In genomic region chr17:41647940-41648410, GRCh38 we compare ENCODE assay signal across 8 cellular contexts.
DNase-seq lines count a peak whose midpoint lies in the region; ATAC-seq lines count a peak whose summit lies in the region.

No MANE protein-coding gene starts in this region.

- DNase-seq in AG20443 (ENCODE audit: low spot score) (peak; percentile 90), NCI-H2196 treated with DMSO at 0.1 percent for 48 hours (lab: John Stamatoyannopoulos, UW; ENCODE audit: unreplicated experiment) (peak; percentile 4), caudate nucleus (lab: John Stamatoyannopoulos, UW) (peak in 59 of 61 donors; percentile 7 to 85 (median 66)), inferior parietal cortex (ENCODE audit: extremely low spot score) (peak; percentile 93), HPDE6-E6E7 (ENCODE audit: extremely low spot score) (no peak)
- DNase-seq in activated CD4-positive, CD25-positive, alpha-beta regulatory T cell treated with anti-CD3 and anti-CD28 coated beads, Interleukin-2, amount 50 U/mL, for 16 hours (ENCODE audit: low read depth, low spot score) = peak; percentile 73
- peak; percentile 77 to 92 for DNase-seq in stimulated activated CD4-positive, alpha-beta T cell treated with anti-CD3 and anti-CD28 coated beads, Interleukin-12 subunit alpha, Interleukin-12 subunit beta, amount 100 ng/mL, for 24 hours (ENCODE audit: low read depth in 2 of 2)

- H3K27ac ChIP-seq in caudate nucleus (ENCODE audit: low read depth, low read length) = no peak overlapping the region

- peak; percentile 45 for ATAC-seq in GM21423 (IDR thresholded peaks at IDR 0.05; ENCODE audit: unreplicated experiment)
